In genomic region chr7:100482728-100483100, GRCh38 we compare ENCODE assay signal across 8 cellular contexts. TPM values are rescaled to one million over a fixed set of nuclear protein-coding genes. Genes with fewer than 3 reads are reported as not detected.
DNase-seq lines count a peak whose midpoint lies in the region; ATAC-seq, FAIRE-seq and TF ChIP-seq lines count a peak whose summit lies in the region.

No MANE protein-coding gene starts in this region.

- BruUV-seq in GM12878 (replicated peaks; lab: Mats Ljungman, UMichigan): no TSS peak

- peak overlapping the region; percentile 98 for H3K4me2 ChIP-seq in GM12878 (ENCODE audit: control insufficient read depth, insufficient read depth)

- TF ChIP-seq RAD21 in GM12878 (IDR thresholded peaks at IDR 0.05; ENCODE audit: insufficient read depth, low read depth, low read length): no peak

- peaks cover 3% of the 10 kb centered on the region for H3K36me3 Mint-ChIP-seq in activated naive CD4-positive, alpha-beta T cell treated with anti-CD3 and anti-CD28 coated beads for 36 hours (ENCODE audit: low read depth)

- no peak overlapping the region for H3K27ac ChIP-seq in GM12878 (ENCODE audit: control insufficient read depth, insufficient read depth)
- H3K27ac ChIP-seq in lower lobe of right lung: no peak overlapping the region
- peak overlapping the region; percentile 16 to 73 (median 59) for H3K27ac ChIP-seq in transverse colon

- no peaks in the 10 kb centered on the region for H3K27me3 Mint-ChIP-seq in activated naive CD4-positive, alpha-beta T cell treated with anti-CD3 and anti-CD28 coated beads for 36 hours (ENCODE audit: low read depth)

- in situ Hi-C loops in GM12878 (cut with MboI) (no loop called here), transverse colon (cut with MboI; ENCODE audit: low pct_ligation_motif_present in 1 of 4, low pct_unique_long_range_greater_than_20kb in 1 of 4, low sequenced_read_pairs in 3 of 4) (loop anchor here in 1 of 4 donors (10.0 kb wide), 1 partner anchor 72 kb away; no protein-coding TSS in a partner anchor)

- SMC1A ChIA-PET in GM12878 (lab: Charles Lee; ENCODE audit: uncharacterized antibody, unreplicated experiment): interaction anchor here (0.9 to 1.6 kb wide), 5 partner anchors 13 to 77 kb away, joined by 3 to 6 read pairs (median 3); no protein-coding TSS in a partner anchor

- TF ChIP-seq EP300 in GM12878 (IDR thresholded peaks at IDR 0.05; ENCODE audit: borderline replicate concordance in 1 of 2, control insufficient read depth in 1 of 2, low read depth in 2 of 2, low read length in 2 of 2) (no peak), transverse colon (IDR thresholded peaks at IDR 0.05; ENCODE audit: low read depth) (no peak)

- ATAC-seq in GM12878: no peak
- no peak for ATAC-seq in lower lobe of right lung
- no peak for ATAC-seq in HG03565 (IDR thresholded peaks at IDR 0.05; ENCODE audit: unreplicated experiment)

- TF ChIP-seq POLR2A in GM12878 (IDR thresholded peaks at IDR 0.05; ENCODE audit: low read depth, low read length): no peak
- TF ChIP-seq POLR2A in transverse colon (IDR thresholded peaks at IDR 0.05): no peak

- peak overlapping the region; percentile 67; the same call in 1 of the 2 replicates for H3K4me3 ChIP-seq in GM12878
- peak overlapping the region; percentile 63 for H3K4me3 ChIP-seq in lower lobe of right lung
- peak overlapping the region; percentile 52 to 65 (median 63) for H3K4me3 ChIP-seq in transverse colon

- H3K27ac Mint-ChIP-seq in activated naive CD4-positive, alpha-beta T cell treated with anti-CD3 and anti-CD28 coated beads for 36 hours: no peak overlapping the region

- POLR2A ChIA-PET in GM12878 (lab: Charles Lee): interaction anchor here (0.7 kb wide), 1 partner anchor 275 kb away, joined by 5 read pairs; no protein-coding TSS in a partner anchor

- H3K27me3 ChIP-seq in GM12878 (replicated peaks in 1 of 2; ENCODE audit: control insufficient read depth in 2 of 2, insufficient read depth in 2 of 2, low read length in 1 of 2) (no peaks in the 10 kb centered on the region), lower lobe of right lung (ENCODE audit: low read depth) (no peaks in the 10 kb centered on the region), transverse colon (no peaks in the 10 kb centered on the region)

- no peaks in the 10 kb centered on the region for H4K20me1 ChIP-seq in GM12878 (ENCODE audit: control insufficient read depth, insufficient read depth)

- H3K9me3 ChIP-seq in GM12878 (replicated peaks; ENCODE audit: control insufficient read depth, insufficient read depth, low read length) (no peaks in the 10 kb centered on the region), lower lobe of right lung (no peaks in the 10 kb centered on the region), transverse colon (no peaks in the 10 kb centered on the region)

- no peaks in the 10 kb centered on the region for H3K9me3 Mint-ChIP-seq in activated naive CD4-positive, alpha-beta T cell treated with anti-CD3 and anti-CD28 coated beads for 36 hours

- RAD21 ChIA-PET in GM12878 (lab: Charles Lee; ENCODE audit: unreplicated experiment): interaction anchor here (0.5 to 1.6 kb wide), 6 partner anchors 12 to 108 kb away, joined by 3 to 13 read pairs (median 4); no protein-coding TSS in a partner anchor

- H3K36me3 ChIP-seq in GM12878 (ENCODE audit: control insufficient read depth in 2 of 2, insufficient read depth in 2 of 2, low read length in 1 of 2) (no peaks in the 10 kb centered on the region), lower lobe of right lung (no peaks in the 10 kb centered on the region), transverse colon (no peaks in the 10 kb centered on the region)

- peak overlapping the region; percentile 87 for H2AFZ ChIP-seq in GM12878 (ENCODE audit: control insufficient read depth, low read depth, low read length)

- CTCF ChIA-PET in activated naive CD4-positive, alpha-beta T cell treated with anti-CD3 and anti-CD28 coated beads for 36 hours (lab: Charles Lee): interaction anchor here (0.6 to 5.4 kb wide), 23 partner anchors 11 to 103 kb away, joined by 3 to 45 read pairs (median 4); partner anchors contain the start of genes FBXO24 and LRCH4
- CTCF ChIA-PET in GM12878 (lab: Yijun Ruan, JAX): interaction anchor here (0.7 to 5.6 kb wide), 25 partner anchors 8 to 350 kb away, joined by 3 to 49 read pairs (median 4); no protein-coding TSS in a partner anchor

- 32% methylated on average over 16 of the region's 16 CpGs for WGBS in GM12878 (ENCODE audit: insufficient coverage, insufficient replicate concordance, low lambda C conversion rate, missing lambda C conversion rate)
- 2 to 29% methylated on average over 6 to 16 of the region's 16 CpGs for WGBS in transverse colon (ENCODE audit: low coverage in 1 of 2), 2 donors

- no peak for DNase-seq in activated naive CD4-positive, alpha-beta T cell treated with anti-CD3 and anti-CD28 coated beads for 36 hours
- DNase-seq in activated naive CD4-positive, alpha-beta T cell treated with anti-CD3 and anti-CD28 coated beads, Interleukin-2, amount 50 U/mL, for 16 hours: no peak
- DNase-seq in GM12878 (ENCODE audit: low read depth, low spot score): no peak
- no peak for DNase-seq in lower lobe of right lung
- no peak for DNase-seq in transverse colon
- no peak for DNase-seq in stimulated activated CD4-positive, alpha-beta T cell treated with anti-CD3 and anti-CD28 coated beads, Interleukin-4, amount 100 ng/mL, for 24 hours
- DNase-seq in NCI-H82 (lab: John Stamatoyannopoulos, UW): no peak

- H3K79me2 ChIP-seq in GM12878 (ENCODE audit: control insufficient read depth, insufficient read depth, low read length): peaks cover 17% of the 10 kb centered on the region

- peak overlapping the region; percentile 76 for H3K4me3 Mint-ChIP-seq in activated naive CD4-positive, alpha-beta T cell treated with anti-CD3 and anti-CD28 coated beads for 36 hours

- H3K4me1 ChIP-seq in GM12878 (ENCODE audit: control insufficient read depth, insufficient read depth, low read length) (peaks cover 11% of the 10 kb centered on the region), lower lobe of right lung (peaks cover 22% of the 10 kb centered on the region), transverse colon (peaks cover 12 to 28% (median 21%) of the 10 kb centered on the region in 4 donors)

- TF ChIP-seq CTCF in GM12878 (IDR thresholded peaks at IDR 0.05 in 2 of 3, conservative IDR thresholded peaks at IDR 0.05 in 1 of 3; ENCODE audit: control insufficient read depth in 2 of 3, extremely low read depth in 1 of 3, insufficient read depth in 1 of 3, low read depth in 3 of 3, low read length in 3 of 3): no peak
- no peak for TF ChIP-seq CTCF in lower lobe of right lung (IDR thresholded peaks at IDR 0.05)
- TF ChIP-seq CTCF in transverse colon (IDR thresholded peaks at IDR 0.05): no peak

- FAIRE-seq in GM12878 (lab: Jason Lieb, UNC): no peak

- peaks cover 12% of the 10 kb centered on the region for H3K4me1 Mint-ChIP-seq in activated naive CD4-positive, alpha-beta T cell treated with anti-CD3 and anti-CD28 coated beads for 36 hours (ENCODE audit: low read depth)

- intact Hi-C loops in activated naive CD4-positive, alpha-beta T cell treated with anti-CD3 and anti-CD28 coated beads for 36 hours (cut with micrococcal nuclease): loop anchor here (1.0 kb wide), 2 partner anchors 13 to 77 kb away; no protein-coding TSS in a partner anchor
- intact Hi-C loops in GM12878 (cut with micrococcal nuclease; ENCODE audit: unreplicated experiment) (no loop called here), lower lobe of right lung (cut with DNase I) (no loop called here), transverse colon (cut with DNase I; ENCODE audit: low total_unique reads) (loop anchor here (5.0 kb wide), 1 partner anchor 80 kb away; no protein-coding TSS in a partner anchor)

- H3K9ac ChIP-seq in GM12878 (ENCODE audit: control insufficient read depth, insufficient read depth, low read length): no peak overlapping the region; the same call in 1 of the 2 replicates

RNA-seq across cellular contexts. Expression of gene NYAP1, which starts 1.0 kb away (rescaled TPM):
- total RNA-seq in activated naive CD4-positive, alpha-beta T cell treated with anti-CD3 and anti-CD28 coated beads for 36 hours: under 1 TPM; 0.17 to 0.30 TPM
- 0.10 TPM in 1 of 2 replicates, not detected in the other for total RNA-seq in GM12878 (2013; cell fraction: nucleolus; rRNA removed)
- total RNA-seq in GM12878 (2014; rRNA removed) (0.05 and 0.06 TPM in 2 replicates), GM12878 (2014; rRNA removed; fragmentation: Illumina TruSeq; extraction: Trizol) (0.04 and 0.05 TPM in 2 replicates), GM12878 (2021) (0.15 and 0.19 TPM in 2 replicates), lower lobe of right lung (1.1 TPM), transverse colon (1 to 10 TPM in 1 of 4 donors, under 1 TPM in 1, not detected in 2; 0.41 to 1.4 TPM)
- polyA plus RNA-seq in GM12878 (2011; ENCODE audit: low read depth): 0.07 TPM
- polyA plus RNA-seq in GM12878 (2011; rRNA removed) (not detected in 2 replicates), GM12878 (2014; fragmentation: Illumina TruSeq; extraction: Trizol) (not detected in 2 replicates), GM12878 (2014; fragmentation: Nextera tagmentation; extraction: Ambion mirVana) (not detected), GM12878 (2014; rRNA removed) (0.28 and 0.49 TPM in 2 replicates), GM12878 (2016; fragmentation: Nextera tagmentation; extraction: Ambion mirVana) (not detected)
- not detected in 2 replicates for polyA plus RNA-seq in GM12878 (2011; cell fraction: cytosol; rRNA removed)
- 0.10 and 0.12 TPM in 2 replicates for polyA plus RNA-seq in GM12878 (2011; cell fraction: nucleus; rRNA removed)
- polyA plus RNA-seq in GM12878 (2012): 0.17 and 0.23 TPM in 2 replicates
- polyA minus RNA-seq in GM12878 (2011; rRNA and poly(A)+ RNA removed): not detected in 2 replicates
- polyA minus RNA-seq in GM12878 (2011; cell fraction: cytosol; rRNA and poly(A)+ RNA removed): not detected in 2 replicates
- not detected in 2 replicates for polyA minus RNA-seq in GM12878 (2011; cell fraction: nucleus; rRNA and poly(A)+ RNA removed)

RNA-seq across cellular contexts. Expression of gene TSC22D4, which starts 3.7 kb away (rescaled TPM):
- 10 to 100 TPM; 46.0 to 48.7 TPM for total RNA-seq in activated naive CD4-positive, alpha-beta T cell treated with anti-CD3 and anti-CD28 coated beads for 36 hours
- 37.8 and 39.1 TPM in 2 replicates for total RNA-seq in GM12878 (2013; cell fraction: nucleolus; rRNA removed)
- total RNA-seq in GM12878 (2014; rRNA removed): 33.2 and 39.9 TPM in 2 replicates
- 11.7 and 16.2 TPM in 2 replicates for total RNA-seq in GM12878 (2014; rRNA removed; fragmentation: Illumina TruSeq; extraction: Trizol)
- total RNA-seq in GM12878 (2021): 63.7 and 65.7 TPM in 2 replicates
- polyA plus RNA-seq in GM12878 (2011; ENCODE audit: low read depth): 18.1 TPM
- polyA plus RNA-seq in GM12878 (2011; rRNA removed): 7.3 and 13.8 TPM in 2 replicates
- 22.0 and 27.1 TPM in 2 replicates for polyA plus RNA-seq in GM12878 (2011; cell fraction: cytosol; rRNA removed)
- polyA plus RNA-seq in GM12878 (2011; cell fraction: nucleus; rRNA removed): 59.8 and 71.4 TPM in 2 replicates
- polyA plus RNA-seq in GM12878 (2012): 51.5 and 56.1 TPM in 2 replicates
- 8.3 and 13.7 TPM in 2 replicates for polyA plus RNA-seq in GM12878 (2014; fragmentation: Illumina TruSeq; extraction: Trizol)
- polyA plus RNA-seq in GM12878 (2014; fragmentation: Nextera tagmentation; extraction: Ambion mirVana): 1 to 10 TPM in 1 of 2 experiments, under 1 TPM in 1; 0.50 to 1.2 TPM
- polyA plus RNA-seq in GM12878 (2014; rRNA removed): 47.8 and 55.6 TPM in 2 replicates
- polyA plus RNA-seq in GM12878 (2016; fragmentation: Nextera tagmentation; extraction: Ambion mirVana): 10 to 100 TPM; 32.6 to 33.3 TPM
- 8.7 and 22.5 TPM in 2 replicates for polyA minus RNA-seq in GM12878 (2011; rRNA and poly(A)+ RNA removed)
- 21.2 TPM in 2 replicates for polyA minus RNA-seq in GM12878 (2011; cell fraction: cytosol; rRNA and poly(A)+ RNA removed)
- polyA minus RNA-seq in GM12878 (2011; cell fraction: nucleus; rRNA and poly(A)+ RNA removed): 11.8 and 19.4 TPM in 2 replicates
- total RNA-seq in lower lobe of right lung: 53.6 TPM
- total RNA-seq in transverse colon: 100 to 1,000 TPM in 1 of 4 donors, 10 to 100 TPM in 3; 41.6 to 101 (median 67.6) TPM

RNA-seq across cellular contexts. Expression of gene SPACDR, which starts 18.7 kb away (rescaled TPM):
- total RNA-seq in activated naive CD4-positive, alpha-beta T cell treated with anti-CD3 and anti-CD28 coated beads for 36 hours: 1 to 10 TPM; 2.3 to 2.6 TPM
- 4.9 and 5.0 TPM in 2 replicates for total RNA-seq in GM12878 (2013; cell fraction: nucleolus; rRNA removed)
- total RNA-seq in GM12878 (2014; rRNA removed) (0.49 and 1.2 TPM in 2 replicates), GM12878 (2014; rRNA removed; fragmentation: Illumina TruSeq; extraction: Trizol) (0.18 and 0.28 TPM in 2 replicates), GM12878 (2021) (1.1 and 1.5 TPM in 2 replicates), lower lobe of right lung (1.7 TPM), transverse colon (not detected)
- 0.43 TPM for polyA plus RNA-seq in GM12878 (2011; ENCODE audit: low read depth)
- polyA plus RNA-seq in GM12878 (2011; rRNA removed) (0.65 and 0.81 TPM in 2 replicates), GM12878 (2014; fragmentation: Illumina TruSeq; extraction: Trizol) (0.56 TPM in 1 of 2 replicates, not detected in the other), GM12878 (2014; fragmentation: Nextera tagmentation; extraction: Ambion mirVana) (under 1 TPM; 0.29 TPM), GM12878 (2014; rRNA removed) (0.78 and 1.2 TPM in 2 replicates), GM12878 (2016; fragmentation: Nextera tagmentation; extraction: Ambion mirVana) (under 1 TPM; 0.60 to 0.71 TPM)
- polyA plus RNA-seq in GM12878 (2011; cell fraction: cytosol; rRNA removed): 0.80 and 1.1 TPM in 2 replicates
- polyA plus RNA-seq in GM12878 (2011; cell fraction: nucleus; rRNA removed): 4.4 and 5.2 TPM in 2 replicates
- 1.3 and 1.6 TPM in 2 replicates for polyA plus RNA-seq in GM12878 (2012)
- polyA minus RNA-seq in GM12878 (2011; rRNA and poly(A)+ RNA removed): 0.51 and 2.3 TPM in 2 replicates
- polyA minus RNA-seq in GM12878 (2011; cell fraction: cytosol; rRNA and poly(A)+ RNA removed): not detected in 2 replicates
- 0.85 TPM in 1 of 2 replicates, not detected in the other for polyA minus RNA-seq in GM12878 (2011; cell fraction: nucleus; rRNA and poly(A)+ RNA removed)

RNA-seq across cellular contexts. Expression of gene PPP1R35, which starts 46.4 kb away (rescaled TPM):
- total RNA-seq in activated naive CD4-positive, alpha-beta T cell treated with anti-CD3 and anti-CD28 coated beads for 36 hours: 10 to 100 TPM; 45.3 to 53.6 TPM
- 12.0 and 12.4 TPM in 2 replicates for total RNA-seq in GM12878 (2013; cell fraction: nucleolus; rRNA removed)
- total RNA-seq in GM12878 (2014; rRNA removed) (51.3 and 55.5 TPM in 2 replicates), GM12878 (2014; rRNA removed; fragmentation: Illumina TruSeq; extraction: Trizol) (14.1 and 19.6 TPM in 2 replicates), GM12878 (2021) (58.1 and 61.0 TPM in 2 replicates), lower lobe of right lung (24.5 TPM), transverse colon (10 to 100 TPM; 17.1 to 98.4 (median 37.2) TPM)
- 6.0 TPM for polyA plus RNA-seq in GM12878 (2011; ENCODE audit: low read depth)
- polyA plus RNA-seq in GM12878 (2011; rRNA removed) (7.9 and 15.2 TPM in 2 replicates), GM12878 (2014; fragmentation: Illumina TruSeq; extraction: Trizol) (0.52 and 5.2 TPM in 2 replicates), GM12878 (2014; fragmentation: Nextera tagmentation; extraction: Ambion mirVana) (1 to 10 TPM; 1.8 to 9.9 TPM), GM12878 (2014; rRNA removed) (62.5 and 70.4 TPM in 2 replicates), GM12878 (2016; fragmentation: Nextera tagmentation; extraction: Ambion mirVana) (10 to 100 TPM in 1 of 2 experiments, 1 to 10 TPM in 1; 4.0 to 56.3 TPM)
- polyA plus RNA-seq in GM12878 (2011; cell fraction: cytosol; rRNA removed): 19.4 and 34.8 TPM in 2 replicates
- polyA plus RNA-seq in GM12878 (2011; cell fraction: nucleus; rRNA removed): 54.8 and 58.1 TPM in 2 replicates
- polyA plus RNA-seq in GM12878 (2012): 31.2 and 32.0 TPM in 2 replicates
- 2.0 and 4.9 TPM in 2 replicates for polyA minus RNA-seq in GM12878 (2011; rRNA and poly(A)+ RNA removed)
- polyA minus RNA-seq in GM12878 (2011; cell fraction: cytosol; rRNA and poly(A)+ RNA removed): 6.9 and 9.5 TPM in 2 replicates
- polyA minus RNA-seq in GM12878 (2011; cell fraction: nucleus; rRNA and poly(A)+ RNA removed): 5.9 and 9.7 TPM in 2 replicates

RNA-seq across cellular contexts. Expression of gene MEPCE, which starts 53.1 kb away (rescaled TPM):
- total RNA-seq in activated naive CD4-positive, alpha-beta T cell treated with anti-CD3 and anti-CD28 coated beads for 36 hours: 10 to 100 TPM; 39.3 to 39.7 TPM
- 21.3 and 27.2 TPM in 2 replicates for total RNA-seq in GM12878 (2013; cell fraction: nucleolus; rRNA removed)
- total RNA-seq in GM12878 (2014; rRNA removed): 33.8 and 39.6 TPM in 2 replicates
- total RNA-seq in GM12878 (2014; rRNA removed; fragmentation: Illumina TruSeq; extraction: Trizol): 22.8 and 26.0 TPM in 2 replicates
- total RNA-seq in GM12878 (2021): 46.0 and 48.0 TPM in 2 replicates
- polyA plus RNA-seq in GM12878 (2011; ENCODE audit: low read depth): 17.6 TPM
- polyA plus RNA-seq in GM12878 (2011; rRNA removed): 9.1 and 16.2 TPM in 2 replicates
- polyA plus RNA-seq in GM12878 (2011; cell fraction: cytosol; rRNA removed): 17.2 and 23.4 TPM in 2 replicates
- 33.6 and 46.8 TPM in 2 replicates for polyA plus RNA-seq in GM12878 (2011; cell fraction: nucleus; rRNA removed)
- polyA plus RNA-seq in GM12878 (2012): 31.5 and 32.5 TPM in 2 replicates
- 15.1 and 35.8 TPM in 2 replicates for polyA plus RNA-seq in GM12878 (2014; fragmentation: Illumina TruSeq; extraction: Trizol)
- 10 to 100 TPM in 1 of 2 experiments, 1 to 10 TPM in 1; 8.2 to 12.6 TPM for polyA plus RNA-seq in GM12878 (2014; fragmentation: Nextera tagmentation; extraction: Ambion mirVana)
- polyA plus RNA-seq in GM12878 (2014; rRNA removed): 32.3 and 42.0 TPM in 2 replicates
- polyA plus RNA-seq in GM12878 (2016; fragmentation: Nextera tagmentation; extraction: Ambion mirVana): 10 to 100 TPM; 14.9 to 18.1 TPM
- polyA minus RNA-seq in GM12878 (2011; rRNA and poly(A)+ RNA removed): 23.3 and 38.0 TPM in 2 replicates
- 12.3 and 15.0 TPM in 2 replicates for polyA minus RNA-seq in GM12878 (2011; cell fraction: cytosol; rRNA and poly(A)+ RNA removed)
- polyA minus RNA-seq in GM12878 (2011; cell fraction: nucleus; rRNA and poly(A)+ RNA removed): 23.2 and 40.4 TPM in 2 replicates
- 36.3 TPM for total RNA-seq in lower lobe of right lung
- 10 to 100 TPM; 25.9 to 41.9 (median 30.5) TPM for total RNA-seq in transverse colon

Comparison
In these comparisons a context has a peak if more than half of its experiments do, and no peak if none do; other contexts are left out.
1. H3K27ac ChIP-seq: peak in transverse colon (4 of 4); none in GM12878 (single experiment) and lower lobe of right lung (single experiment).
2. intact Hi-C loops: an anchor here in activated naive CD4-positive, alpha-beta T cell treated with anti-CD3 and anti-CD28 coated beads for 36 hours (1.0 kb wide) and transverse colon (5.0 kb wide); none called in GM12878 and lower lobe of right lung.
3. Peak in every context shown above with its lines, with median percentiles within 50 percentile points of each other: H3K4me3 ChIP-seq.